15 cellular contexts compared by ENCODE assay signal in the genomic region with DNA sequence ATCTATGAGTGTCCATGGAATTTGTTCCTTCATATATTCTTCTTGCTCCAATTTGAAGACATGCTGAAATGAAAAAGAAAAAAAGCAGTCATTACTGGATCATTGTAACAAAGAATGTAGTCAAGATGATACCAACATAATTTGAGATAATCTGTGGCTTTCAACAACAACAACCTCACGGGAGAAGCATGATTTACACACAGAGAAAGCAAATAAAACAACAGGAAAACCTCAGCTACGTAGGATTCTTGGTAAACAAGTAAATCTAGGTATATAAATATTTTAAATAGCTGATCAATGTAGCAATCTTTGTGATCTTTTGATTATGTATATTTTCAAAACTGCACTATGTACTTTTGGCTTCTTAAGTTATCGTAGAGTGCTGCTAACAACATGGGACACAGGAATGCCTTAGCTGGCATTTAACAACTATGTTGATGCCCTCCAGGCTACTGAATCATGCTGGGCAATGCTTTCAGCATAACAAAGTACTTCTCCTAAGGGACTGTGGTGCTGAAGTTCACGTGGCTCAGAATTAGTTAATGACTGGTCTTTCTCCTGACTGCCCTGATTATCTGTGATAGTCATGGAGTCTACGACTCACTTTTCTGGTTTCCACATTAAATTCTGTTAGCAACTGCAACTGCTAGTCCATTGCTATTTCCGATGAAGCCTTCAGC.
DNase-seq lines count a peak whose midpoint lies in the region; ATAC-seq lines count a peak whose summit lies in the region.
"Had no signal": no experiment of that assay in that cellular context is flagged by ENCODE, and none has a peak within 500 bp of the region (broad histone marks: within the 10 kb centered on the region; RNA-seq: fewer than 3 reads in every experiment).

No MANE protein-coding gene starts in this region.

- DNase-seq in EL (peak; percentile 76), MG63 (peak; percentile 10), epithelial cell of prostate (ENCODE audit: low read depth, low spot score) (peak; percentile 55), myocyte (ENCODE audit: low read depth) (peak; percentile 50), RPMI8226 (no peak)
- DNase-seq in activated CD4-positive, alpha-beta T cell treated with anti-CD3 and anti-CD28 coated beads, Interleukin-2, amount 50 U/mL, for 4 hours = no peak
- DNase-seq: activated CD4-positive, alpha-beta T cell treated with anti-CD3 and anti-CD28 coated beads, Interleukin-2, amount 50 U/mL, for 48 hours; effector CD8-positive, alpha-beta T cell; Kasumi-1; NCI-H345; pancreas had no signal

- H3K36me3 ChIP-seq in MG63 = no peaks in the 10 kb centered on the region
- H3K36me3 ChIP-seq: pancreas had no signal

- ATAC-seq in GM21423 (IDR thresholded peaks at IDR 0.05; ENCODE audit: unreplicated experiment) (no peak), HG02938 (IDR thresholded peaks at IDR 0.05; ENCODE audit: unreplicated experiment) (no peak)
- ATAC-seq: activated naive CD4-positive, alpha-beta T cell treated with anti-CD3 and anti-CD28 coated beads, Interleukin-2, amount 50 U/mL, for 72 hours; pancreas had no signal

- H3K27ac ChIP-seq in epithelial cell of prostate = no peak overlapping the region
- H3K27ac ChIP-seq: pancreas, suprapubic skin had no signal

- no peaks in the 10 kb centered on the region for H3K27me3 ChIP-seq in MG63
- H3K27me3 ChIP-seq: pancreas, suprapubic skin had no signal

- no peak overlapping the region for H3K4me3 ChIP-seq in MG63
- H3K4me3 ChIP-seq: pancreas, suprapubic skin had no signal

- no peaks in the 10 kb centered on the region for H3K9me3 ChIP-seq in MG63
- H3K9me3 ChIP-seq: pancreas, suprapubic skin had no signal

Comparison
In these comparisons a context has a peak if more than half of its experiments do, and no peak if none do; other contexts are left out.
1. DNase-seq: peak in EL (single experiment), MG63 (single experiment), epithelial cell of prostate (single experiment) and myocyte (single experiment); none in RPMI8226 (single experiment) and activated CD4-positive, alpha-beta T cell treated with anti-CD3 and anti-CD28 coated beads, Interleukin-2, amount 50 U/mL, for 4 hours (0 of 2).